In genomic region chr17:17780941-17781590, GRCh38 we compare ENCODE assay signal across 8 cellular contexts. TPM values are rescaled to one million over a fixed set of nuclear protein-coding genes. Genes with fewer than 3 reads are reported as not detected.
DNase-seq lines count a peak whose midpoint lies in the region; TF ChIP-seq lines count a peak whose summit lies in the region.

No MANE protein-coding gene starts in this region.

- TF ChIP-seq POLR2A in ovary (IDR thresholded peaks at IDR 0.05), result no peak

- DNase-seq in DMS53 (lab: John Stamatoyannopoulos, UW), result peak; percentile 24
- no peak for DNase-seq in DMS53 treated with DMSO at 0.1 percent for 48 hours (lab: John Stamatoyannopoulos, UW; ENCODE audit: unreplicated experiment)
- peak; percentile 89 for DNase-seq in NCI-H82 (lab: John Stamatoyannopoulos, UW)
- DNase-seq in ovary, result peak; percentile 49 to 72 (median 66)
- DNase-seq in GM13976 (ENCODE audit: low spot score), result no peak
- DNase-seq in NOMO-1 treated with dmso at 0.1 percent for 144 hours (lab: John Stamatoyannopoulos, UW; ENCODE audit: unreplicated experiment), result no peak
- no peak for DNase-seq in NCI-H1105 (lab: John Stamatoyannopoulos, UW)

- H3K36me3 ChIP-seq in esophagus (ENCODE audit: control insufficient read depth in 2 of 2, insufficient read depth in 2 of 2, low read length in 1 of 2) (peaks cover 0 to 6% of the 10 kb centered on the region in 2 donors), ovary (no peaks in the 10 kb centered on the region)

- TF ChIP-seq EP300 in ovary (IDR thresholded peaks at IDR 0.05), result no peak

- intact Hi-C loops in ovary (cut with DNase I), result no loop called here

- H3K9me3 ChIP-seq in esophagus (ENCODE audit: control insufficient read depth in 2 of 2, insufficient read depth in 1 of 2, low read depth in 1 of 2, low read length in 1 of 2) (no peaks in the 10 kb centered on the region), ovary (no peaks in the 10 kb centered on the region)

- H3K4me3 ChIP-seq in esophagus (ENCODE audit: low read depth in 1 of 2, low read length in 2 of 2), result no peak overlapping the region
- peak overlapping the region; percentile 50 for H3K4me3 ChIP-seq in ovary

- H3K27me3 ChIP-seq in esophagus (ENCODE audit: control insufficient read depth in 1 of 2, insufficient read depth in 2 of 2, low read length in 2 of 2) (no peaks in the 10 kb centered on the region), ovary (no peaks in the 10 kb centered on the region)

- in situ Hi-C loops in GM13976 (cut with MboI; ENCODE audit: low sequenced_read_pairs, unreplicated experiment), result no loop called here

- H3K27ac ChIP-seq in esophagus (ENCODE audit: low read depth in 2 of 2, low read length in 1 of 2) (peak overlapping the region; percentile 36 to 53), ovary (peak overlapping the region; percentile 56 to 77)

- TF ChIP-seq CTCF in ovary (IDR thresholded peaks at IDR 0.05) (peak in 1 of 3 donors; percentile 41), GM13976 (IDR thresholded peaks at IDR 0.05; ENCODE audit: borderline replicate concordance, control extremely low read depth, extremely low read depth, insufficient read depth, missing control alignments) (no peak)

- H3K4me1 ChIP-seq in esophagus (ENCODE audit: control insufficient read depth in 2 of 2, insufficient read depth in 2 of 2, low read length in 1 of 2) (peaks cover 0 to 25% of the 10 kb centered on the region in 2 donors), ovary (ENCODE audit: insufficient read depth) (peaks cover 32% of the 10 kb centered on the region)

- 38 to 47% methylated on average over 10 of the region's 10 CpGs for WGBS in esophagus, 2 donors
- WGBS in ovary, 3 donors, result 20 to 35% (median 23%) methylated on average over 10 of the region's 10 CpGs

RNA-seq across cellular contexts. Expression of gene SREBF1, which starts 55.7 kb away (rescaled TPM):
- 100 to 1,000 TPM in 1 of 2 donors, 10 to 100 TPM in 1; 95.1 to 116 TPM for polyA plus RNA-seq in esophagus
- total RNA-seq in ovary, result 100 to 1,000 TPM in 3 of 7 donors, 10 to 100 TPM in 4; 30.3 to 190 (median 97.4) TPM
- 10 to 100 TPM; 24.3 to 44.3 TPM for polyA plus RNA-seq in ovary

Comparison
In these comparisons a context has a peak if more than half of its experiments do, and no peak if none do; other contexts are left out.
1. DNase-seq: peak in DMS53 (single experiment), NCI-H82 (single experiment) and ovary (5 of 5); none in DMS53 treated with DMSO at 0.1 percent for 48 hours (single experiment), GM13976 (single experiment), NOMO-1 treated with dmso at 0.1 percent for 144 hours (single experiment) and NCI-H1105 (single experiment).